In genomic region chr3:143832433-143832832, GRCh38 we compare ENCODE assay signal across 10 cellular contexts. TPM values are rescaled to one million over a fixed set of nuclear protein-coding genes. Genes with fewer than 3 reads are reported as not detected.
A peak's percentile ranks its signal among the peaks of the same experiment; 100 is the strongest.
DNase-seq lines count a peak whose midpoint lies in the region; ATAC-seq and TF ChIP-seq lines count a peak whose summit lies in the region.
"Had no signal": no experiment of that assay in that cellular context is flagged by ENCODE, and none has a peak within 500 bp of the region (broad histone marks: within the 10 kb centered on the region; RNA-seq: fewer than 3 reads in every experiment).

No MANE protein-coding gene starts in this region.

- H3K79me2 ChIP-seq in neural progenitor cell (ENCODE audit: low read depth) = no peaks in the 10 kb centered on the region

- H3K4me1 Mint-ChIP-seq in activated T-cell treated with anti-CD3 and anti-CD28 coated beads, Interleukin-2, amount 50 U/mL, for 4 hours (ENCODE audit: low read depth) = peaks cover 40% of the 10 kb centered on the region
- H3K4me1 Mint-ChIP-seq in stimulated activated memory B cell treated with anti-CD40 and anti-IgM and Interleukin-4, amounts not matched to agents 10 μg/mL and 1 μg/mL and 100 μg/mL, for 72 hours = peaks cover 21% of the 10 kb centered on the region
- H3K4me1 Mint-ChIP-seq in activated CD4-positive, alpha-beta memory T cell treated with anti-CD3 and anti-CD28 coated beads, Interleukin-2, amount 10 ng/mL, durations not matched to agents 7 days and 5 days = peaks cover 49% of the 10 kb centered on the region
- no peaks in the 10 kb centered on the region for H3K4me1 Mint-ChIP-seq in neural progenitor cell

- H3K4me3 ChIP-seq in neural progenitor cell = no peak overlapping the region

- no peak overlapping the region for H3K27ac Mint-ChIP-seq in stimulated activated memory B cell treated with anti-CD40 and anti-IgM and Interleukin-4, amounts not matched to agents 10 μg/mL and 1 μg/mL and 100 μg/mL, for 72 hours
- no peak overlapping the region for H3K27ac Mint-ChIP-seq in activated CD4-positive, alpha-beta memory T cell treated with anti-CD3 and anti-CD28 coated beads, Interleukin-2, amount 10 ng/mL, durations not matched to agents 7 days and 5 days
- H3K27ac Mint-ChIP-seq in neural progenitor cell = no peak overlapping the region

- H3K27ac ChIP-seq in neural progenitor cell = no peak overlapping the region

- H3K36me3 ChIP-seq in neural progenitor cell = no peaks in the 10 kb centered on the region

- H3K27me3 ChIP-seq in neural progenitor cell = no peaks in the 10 kb centered on the region

- no peaks in the 10 kb centered on the region for H3K9me3 ChIP-seq in neural progenitor cell (ENCODE audit: low read depth)

- CTCF ChIA-PET in activated CD4-positive, alpha-beta memory T cell treated with anti-CD3 and anti-CD28 coated beads, Interleukin-2, amount 10 ng/mL, durations not matched to agents 7 days and 5 days (lab: Charles Lee) = no interaction called here

- H3K9me3 Mint-ChIP-seq in activated T-cell treated with anti-CD3 and anti-CD28 coated beads, Interleukin-2, amount 50 U/mL, for 4 hours = no peaks in the 10 kb centered on the region
- no peaks in the 10 kb centered on the region for H3K9me3 Mint-ChIP-seq in stimulated activated memory B cell treated with anti-CD40 and anti-IgM and Interleukin-4, amounts not matched to agents 10 μg/mL and 1 μg/mL and 100 μg/mL, for 72 hours
- H3K9me3 Mint-ChIP-seq in activated CD4-positive, alpha-beta memory T cell treated with anti-CD3 and anti-CD28 coated beads, Interleukin-2, amount 10 ng/mL, durations not matched to agents 7 days and 5 days = no peaks in the 10 kb centered on the region
- no peaks in the 10 kb centered on the region for H3K9me3 Mint-ChIP-seq in neural progenitor cell

- no peak overlapping the region for H3K4me2 ChIP-seq in neural progenitor cell

- no peak overlapping the region for H3K9ac ChIP-seq in neural progenitor cell

- H4K20me1 ChIP-seq in neural progenitor cell (ENCODE audit: low read depth) = no peaks in the 10 kb centered on the region

- H3K4me1 ChIP-seq in neural progenitor cell = no peaks in the 10 kb centered on the region

- peaks cover 13% of the 10 kb centered on the region for H3K36me3 Mint-ChIP-seq in activated T-cell treated with anti-CD3 and anti-CD28 coated beads, Interleukin-2, amount 50 U/mL, for 4 hours (ENCODE audit: insufficient read depth)
- peaks cover 9% of the 10 kb centered on the region for H3K36me3 Mint-ChIP-seq in stimulated activated memory B cell treated with anti-CD40 and anti-IgM and Interleukin-4, amounts not matched to agents 10 μg/mL and 1 μg/mL and 100 μg/mL, for 72 hours
- peaks cover 24% of the 10 kb centered on the region for H3K36me3 Mint-ChIP-seq in activated CD4-positive, alpha-beta memory T cell treated with anti-CD3 and anti-CD28 coated beads, Interleukin-2, amount 10 ng/mL, durations not matched to agents 7 days and 5 days (ENCODE audit: low read depth)
- H3K36me3 Mint-ChIP-seq in neural progenitor cell = no peaks in the 10 kb centered on the region

- H3K4me3 Mint-ChIP-seq in activated T-cell treated with anti-CD3 and anti-CD28 coated beads, Interleukin-2, amount 50 U/mL, for 4 hours = no peak overlapping the region
- H3K4me3 Mint-ChIP-seq in stimulated activated memory B cell treated with anti-CD40 and anti-IgM and Interleukin-4, amounts not matched to agents 10 μg/mL and 1 μg/mL and 100 μg/mL, for 72 hours = no peak overlapping the region
- no peak overlapping the region for H3K4me3 Mint-ChIP-seq in activated CD4-positive, alpha-beta memory T cell treated with anti-CD3 and anti-CD28 coated beads, Interleukin-2, amount 10 ng/mL, durations not matched to agents 7 days and 5 days
- no peak overlapping the region for H3K4me3 Mint-ChIP-seq in neural progenitor cell

- no peak for TF ChIP-seq CTCF in neural progenitor cell (IDR thresholded peaks at IDR 0.05)

- ATAC-seq in activated T-cell treated with anti-CD3 and anti-CD28 coated beads, Interleukin-2, amount 50 U/mL, for 4 hours = peak; percentile 51 to 52
- ATAC-seq in HG02763 (IDR thresholded peaks at IDR 0.05; ENCODE audit: unreplicated experiment) = peak; percentile 58
- ATAC-seq in stimulated activated memory B cell treated with anti-CD40 and anti-IgM and Interleukin-4, amounts not matched to agents 10 μg/mL and 1 μg/mL and 100 μg/mL, for 72 hours = peak; percentile 73

- DNase-seq in activated T-cell treated with anti-CD3 and anti-CD28 coated beads, Interleukin-2, amount 50 U/mL, for 4 hours = no peak
- no peak for DNase-seq in activated T-cell treated with anti-CD3 and anti-CD28 coated beads, Interleukin-2, amount 50 U/mL, for 48 hours
- peak; percentile 15 for DNase-seq in M059J (ENCODE audit: low read depth)
- DNase-seq in activated CD4-positive, alpha-beta memory T cell treated with anti-CD3 and anti-CD28 coated beads, Interleukin-2, amount 10 ng/mL, durations not matched to agents 7 days and 5 days = no peak
- no peak for DNase-seq in C1 segment of cervical spinal cord (lab: John Stamatoyannopoulos, UW)
- no peak for DNase-seq in neural progenitor cell (ENCODE audit: low spot score)
- DNase-seq: NCI-H2029 treated with DMSO at 0.1 percent for 48 hours; stimulated activated CD4-positive, alpha-beta T cell treated with anti-CD3 and anti-CD28 coated beads, Interleukin-12 subunit alpha, Interleukin-12 subunit beta, amount 100 ng/mL, for 4 hours had no signal

- no peak overlapping the region for H2AFZ ChIP-seq in neural progenitor cell (replicated peaks)

- no peaks in the 10 kb centered on the region for H3F3A ChIP-seq in neural progenitor cell (ENCODE audit: low read depth)

- H3K27me3 Mint-ChIP-seq in activated T-cell treated with anti-CD3 and anti-CD28 coated beads, Interleukin-2, amount 50 U/mL, for 4 hours (ENCODE audit: low read depth) = no peaks in the 10 kb centered on the region
- H3K27me3 Mint-ChIP-seq in stimulated activated memory B cell treated with anti-CD40 and anti-IgM and Interleukin-4, amounts not matched to agents 10 μg/mL and 1 μg/mL and 100 μg/mL, for 72 hours = no peaks in the 10 kb centered on the region
- H3K27me3 Mint-ChIP-seq in activated CD4-positive, alpha-beta memory T cell treated with anti-CD3 and anti-CD28 coated beads, Interleukin-2, amount 10 ng/mL, durations not matched to agents 7 days and 5 days = no peaks in the 10 kb centered on the region
- H3K27me3 Mint-ChIP-seq in neural progenitor cell (ENCODE audit: insufficient read depth, low read depth) = no peaks in the 10 kb centered on the region

- POLR2A ChIA-PET in activated CD4-positive, alpha-beta memory T cell treated with anti-CD3 and anti-CD28 coated beads, Interleukin-2, amount 10 ng/mL, durations not matched to agents 7 days and 5 days (lab: Charles Lee) = no interaction called here

RNA-seq across cellular contexts. Expression of gene SLC9A9, which starts 15.8 kb away (rescaled TPM):
- under 1 TPM; 0.56 to 0.98 (median 0.87) TPM for total RNA-seq in activated T-cell treated with anti-CD3 and anti-CD28 coated beads, Interleukin-2, amount 50 U/mL, for 4 hours
- total RNA-seq in M059J (2014; rRNA removed; shearing (Covaris generic)) = 0.10 TPM in 1 of 2 replicates, not detected in the other
- total RNA-seq in activated CD4-positive, alpha-beta memory T cell treated with anti-CD3 and anti-CD28 coated beads, Interleukin-2, amount 10 ng/mL, durations not matched to agents 7 days and 5 days = 10 to 100 TPM; 16.9 to 18.5 TPM
- total RNA-seq in neural progenitor cell (ENCODE audit: low replicate concordance) = 0.22 and 0.50 TPM in 2 replicates

Comparison
In these comparisons a context has a peak if more than half of its experiments do, and no peak if none do; other contexts are left out.
1. RNA of gene SLC9A9, which starts 15.8 kb away (total RNA-seq): 16.9 to 18.5 TPM in activated CD4-positive, alpha-beta memory T cell treated with anti-CD3 and anti-CD28 coated beads, Interleukin-2, amount 10 ng/mL, durations not matched to agents 7 days and 5 days; 0.56 to 0.98 TPM in activated T-cell treated with anti-CD3 and anti-CD28 coated beads, Interleukin-2, amount 50 U/mL, for 4 hours, 0.22 to 0.50 TPM in neural progenitor cell and 0.10 TPM in M059J; every median in the first group is over 4 times any median in the second.
2. Peak in every context shown above with its lines, with median percentiles within 50 percentile points of each other: ATAC-seq.